In genomic region chr14:49892636-49893308, GRCh38 we compare ENCODE assay signal across 1 cellular context.
TF ChIP-seq lines count a peak whose summit lies in the region.

TSS of gene ARF6 (plus strand) at chr14:49893082. CDS start at chr14:49893737, 655 bp downstream.

TF ChIP-seq in WTC11, 78 proteins besides CTCF, POLR2A, EP300 and RAD21 (continued from another document and continues in another):
- TF ChIP-seq ZSCAN18 (CRISPR knock-in tag; IDR thresholded peaks at IDR 0.05) (no peak), CDX4 (CRISPR knock-in tag; IDR thresholded peaks at IDR 0.05; ENCODE audit: borderline replicate concordance) (no peak), JAZF1 (CRISPR knock-in tag; IDR thresholded peaks at IDR 0.05) (no peak), MXD4 (CRISPR knock-in tag; IDR thresholded peaks at IDR 0.05; ENCODE audit: borderline replicate concordance) (no peak), ERG (CRISPR knock-in tag; IDR thresholded peaks at IDR 0.05) (no peak), E2F4 (CRISPR knock-in tag; IDR thresholded peaks at IDR 0.05; ENCODE audit: borderline replicate concordance, low read depth) (no peak), TEAD1 (CRISPR knock-in tag; IDR thresholded peaks at IDR 0.05) (no peak; the same call in 1 of the 2 replicates), SOX15 (CRISPR knock-in tag; IDR thresholded peaks at IDR 0.05) (no peak), IRF2 (CRISPR knock-in tag; IDR thresholded peaks at IDR 0.05; ENCODE audit: borderline replicate concordance, low read depth) (no peak), NFE2L1 (CRISPR knock-in tag; IDR thresholded peaks at IDR 0.05) (peak; percentile 12; the same call in 1 of the 2 replicates), ZBTB21 (CRISPR knock-in tag; IDR thresholded peaks at IDR 0.05; ENCODE audit: borderline replicate concordance) (no peak), TEAD4 (CRISPR knock-in tag; IDR thresholded peaks at IDR 0.05) (no peak), NFYB (CRISPR knock-in tag; conservative IDR thresholded peaks at IDR 0.05; ENCODE audit: low read depth) (no peak), GRHL2 (CRISPR knock-in tag; IDR thresholded peaks at IDR 0.05; ENCODE audit: insufficient replicate concordance, severe bottlenecking) (no peak), ARID4B (CRISPR knock-in tag; IDR thresholded peaks at IDR 0.05; ENCODE audit: borderline replicate concordance) (peak; percentile 6; the same call in 1 of the 2 replicates), RELA (CRISPR knock-in tag; IDR thresholded peaks at IDR 0.05; ENCODE audit: borderline replicate concordance) (peak; percentile 77; the same call in 1 of the 2 replicates), KAT7 (CRISPR knock-in tag; IDR thresholded peaks at IDR 0.05; ENCODE audit: borderline replicate concordance) (no peak; the same call in 1 of the 2 replicates), ZNF232 (CRISPR knock-in tag; IDR thresholded peaks at IDR 0.05) (0 out of 2 replicates have a peak, but pooled peaks have one; percentile 75), MLX (CRISPR knock-in tag; IDR thresholded peaks at IDR 0.05) (0 out of 2 replicates have a peak, but pooled peaks have one; percentile 23), JUN (CRISPR knock-in tag; IDR thresholded peaks at IDR 0.05) (no peak), GTF2I (CRISPR knock-in tag; conservative IDR thresholded peaks at IDR 0.05) (no peak), ZNF281 (CRISPR knock-in tag; IDR thresholded peaks at IDR 0.05) (no peak), ETV6 (CRISPR knock-in tag; IDR thresholded peaks at IDR 0.05) (no peak), MYBL2 (CRISPR knock-in tag; IDR thresholded peaks at IDR 0.05) (peak; percentile 77; the same call in 1 of the 2 replicates), FOXK1 (CRISPR knock-in tag; IDR thresholded peaks at IDR 0.05) (peak; percentile 80), TP53 (CRISPR knock-in tag; IDR thresholded peaks at IDR 0.05) (no peak), ZNF416 (CRISPR knock-in tag; IDR thresholded peaks at IDR 0.05) (no peak), E2F1 (CRISPR knock-in tag; IDR thresholded peaks at IDR 0.05) (no peak), HMGXB4 (CRISPR knock-in tag; IDR thresholded peaks at IDR 0.05) (peak; percentile 92), CREM (CRISPR knock-in tag; IDR thresholded peaks at IDR 0.05) (peak; percentile 88), CBFB (CRISPR knock-in tag; IDR thresholded peaks at IDR 0.05; ENCODE audit: low read depth) (no peak), STAT6 (CRISPR knock-in tag; conservative IDR thresholded peaks at IDR 0.05; ENCODE audit: low read depth) (no peak), ESRRA (CRISPR knock-in tag; IDR thresholded peaks at IDR 0.05; ENCODE audit: borderline replicate concordance) (peak; percentile 69; the same call in 1 of the 2 replicates), FOXP1 (CRISPR knock-in tag; IDR thresholded peaks at IDR 0.05; ENCODE audit: borderline replicate concordance) (no peak; the same call in none of the 2 replicates), OVOL2 (CRISPR knock-in tag; IDR thresholded peaks at IDR 0.05; ENCODE audit: borderline replicate concordance) (no peak), ZNF512 (CRISPR knock-in tag; IDR thresholded peaks at IDR 0.05; ENCODE audit: borderline replicate concordance) (no peak)
